ENCODE assay signal across 8 cellular contexts in the genomic region with DNA sequence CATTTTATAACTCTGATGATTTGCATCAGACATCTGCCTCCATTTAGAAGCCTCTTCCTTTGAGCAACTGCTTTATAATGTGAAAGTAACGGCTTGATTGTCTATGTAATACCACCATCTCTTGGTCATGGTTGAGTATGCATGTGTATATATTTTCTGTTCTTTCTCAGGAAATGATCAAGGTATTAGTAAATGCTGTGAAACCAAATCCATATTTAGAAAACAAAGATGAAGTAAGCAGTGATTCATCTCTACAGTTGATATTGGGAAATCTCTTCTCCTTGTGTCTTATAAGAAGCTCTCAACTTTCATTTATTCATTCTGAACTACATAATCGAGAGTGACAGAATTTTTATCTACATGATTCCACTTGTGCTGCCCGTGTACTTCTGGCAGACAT.
DNase-seq lines count a peak whose midpoint lies in the region; ATAC-seq and TF ChIP-seq lines count a peak whose summit lies in the region.

No MANE protein-coding gene starts in this region.

- 14% methylated on average over 3 of the region's 3 CpGs for WGBS in SK-N-SH (ENCODE audit: low lambda C conversion rate)

- CTCF ChIA-PET in Calu3 (lab: Charles Lee): interaction anchor here (0.6 to 2.4 kb wide), 2 partner anchors 36 to 246 kb away, joined by 3 to 37 read pairs; no protein-coding TSS in a partner anchor
- CTCF ChIA-PET in SK-N-SH (lab: Yijun Ruan, JAX): interaction anchor here (1.0 to 2.9 kb wide), 4 partner anchors 26 to 258 kb away, joined by 3 to 24 read pairs (median 4); no protein-coding TSS in a partner anchor

- H3K9me2 ChIP-seq in SK-N-SH: no peaks in the 10 kb centered on the region

- peaks cover 45% of the 10 kb centered on the region for H3F3A ChIP-seq in SK-N-SH (replicated peaks; ENCODE audit: insufficient read depth)

- intact Hi-C loops in Calu3 (cut with micrococcal nuclease; ENCODE audit: unreplicated experiment) (loop anchor here (1.0 to 5.0 kb wide), 4 partner anchors 49 to 245 kb away; no protein-coding TSS in a partner anchor), left ventricle myocardium superior (cut with micrococcal nuclease) (loop anchor here (5.0 kb wide), 1 partner anchor 245 kb away; no protein-coding TSS in a partner anchor), upper lobe of right lung (cut with DNase I) (no loop called here)

- no peaks in the 10 kb centered on the region for H3K36me3 ChIP-seq in SK-N-SH (replicated peaks in 1 of 2; ENCODE audit: control insufficient read depth in 1 of 2, insufficient read depth in 2 of 2, low read length in 1 of 2)
- no peaks in the 10 kb centered on the region for H3K36me3 ChIP-seq in upper lobe of right lung

- H3K27ac Mint-ChIP-seq in Calu3 (ENCODE audit: unreplicated experiment): no peak overlapping the region
- no peak overlapping the region for H3K27ac Mint-ChIP-seq in activated naive CD8-positive, alpha-beta T cell treated with anti-CD3 and anti-CD28 coated beads, Interleukin-2, amount 50 U/mL, for 24 hours

- TF ChIP-seq RAD21 in SK-N-SH (IDR thresholded peaks at IDR 0.05; ENCODE audit: low read length): peak; percentile 91

- peaks cover 13% of the 10 kb centered on the region for H3K4me1 Mint-ChIP-seq in Calu3 (ENCODE audit: low read depth, unreplicated experiment)
- H3K4me1 Mint-ChIP-seq in activated naive CD8-positive, alpha-beta T cell treated with anti-CD3 and anti-CD28 coated beads, Interleukin-2, amount 50 U/mL, for 24 hours: no peaks in the 10 kb centered on the region

- DNase-seq in Calu3: peak; percentile 7
- DNase-seq in SK-N-SH: peak; percentile 37
- no peak for DNase-seq in left ventricle myocardium superior
- no peak for DNase-seq in upper lobe of right lung
- DNase-seq in NK-92 treated with Interleukin-12 subunit alpha and Interleukin-12 subunit beta, amount 100 ng/mL, for 24 hours (lab: John Stamatoyannopoulos, UW): no peak
- DNase-seq in activated naive CD8-positive, alpha-beta T cell treated with anti-CD3 and anti-CD28 coated beads, Interleukin-2, amount 50 U/mL, for 24 hours: no peak

- BruUV-seq in Calu3 (replicated peaks; lab: Mats Ljungman, UMichigan): no TSS peak

- H3K4me3 Mint-ChIP-seq in Calu3 (ENCODE audit: low read depth, unreplicated experiment): no peak overlapping the region
- no peak overlapping the region for H3K4me3 Mint-ChIP-seq in activated naive CD8-positive, alpha-beta T cell treated with anti-CD3 and anti-CD28 coated beads, Interleukin-2, amount 50 U/mL, for 24 hours

- H3K4me1 ChIP-seq in SK-N-SH (ENCODE audit: control insufficient read depth in 1 of 2, insufficient read depth in 2 of 2, low read depth in 1 of 2, low read length in 1 of 2) (peaks cover 0 to 20% of the 10 kb centered on the region in 2 experiments; a peak in 3 of 4 replicates), upper lobe of right lung (no peaks in the 10 kb centered on the region)

- no peaks in the 10 kb centered on the region for H3K79me2 ChIP-seq in SK-N-SH (ENCODE audit: insufficient read depth)

- H3K9me3 ChIP-seq in SK-N-SH (no peaks in the 10 kb centered on the region), upper lobe of right lung (no peaks in the 10 kb centered on the region)

- H3K9ac ChIP-seq in SK-N-SH: no peak overlapping the region

- H3K4me2 ChIP-seq in SK-N-SH: no peak overlapping the region

- H3K9me3 Mint-ChIP-seq in Calu3 (ENCODE audit: low read depth, unreplicated experiment): no peaks in the 10 kb centered on the region
- H3K9me3 Mint-ChIP-seq in activated naive CD8-positive, alpha-beta T cell treated with anti-CD3 and anti-CD28 coated beads, Interleukin-2, amount 50 U/mL, for 24 hours: no peaks in the 10 kb centered on the region

- H3K27me3 ChIP-seq in SK-N-SH (ENCODE audit: insufficient read depth): no peaks in the 10 kb centered on the region
- H3K27me3 ChIP-seq in upper lobe of right lung: no peaks in the 10 kb centered on the region

- no peaks in the 10 kb centered on the region for H4K20me1 ChIP-seq in SK-N-SH (ENCODE audit: insufficient read depth)

- TF ChIP-seq EP300 in SK-N-SH (IDR thresholded peaks at IDR 0.05; ENCODE audit: borderline replicate concordance in 1 of 2, low read depth in 1 of 2, low read length in 1 of 2): peak in 1 of 2 experiments; percentile 83; a peak in 2 of 4 replicates

- no peak overlapping the region for H3K4me3 ChIP-seq in SK-N-SH (ENCODE audit: low read depth in 2 of 2, low read length in 1 of 2)
- H3K4me3 ChIP-seq in upper lobe of right lung: no peak overlapping the region

- H2AFZ ChIP-seq in SK-N-SH (ENCODE audit: low read depth): no peak overlapping the region

- TF ChIP-seq CTCF in Calu3 (IDR thresholded peaks at IDR 0.05; ENCODE audit: unreplicated experiment) (peak; percentile 39), SK-N-SH (IDR thresholded peaks at IDR 0.05) (peak; percentile 78), upper lobe of right lung (IDR thresholded peaks at IDR 0.05) (peak; percentile 59)

- ATAC-seq in GM19455 (IDR thresholded peaks at IDR 0.05; ENCODE audit: unreplicated experiment) (peak; percentile 80), HG03521 (IDR thresholded peaks at IDR 0.05; ENCODE audit: unreplicated experiment) (peak; percentile 68), left ventricle myocardium superior (peak; percentile 37), upper lobe of right lung (peak; percentile 77)
- no peak for ATAC-seq in activated naive CD8-positive, alpha-beta T cell treated with anti-CD3 and anti-CD28 coated beads, Interleukin-2, amount 50 U/mL, for 24 hours

- no peaks in the 10 kb centered on the region for H3K27me3 Mint-ChIP-seq in Calu3 (ENCODE audit: unreplicated experiment)
- H3K27me3 Mint-ChIP-seq in activated naive CD8-positive, alpha-beta T cell treated with anti-CD3 and anti-CD28 coated beads, Interleukin-2, amount 50 U/mL, for 24 hours: no peaks in the 10 kb centered on the region

- H3K27ac ChIP-seq in SK-N-SH (ENCODE audit: low read depth in 2 of 2, low read length in 1 of 2) (peak overlapping the region in 1 of 2 experiments; percentile 99; a peak in 3 of 4 replicates), upper lobe of right lung (no peak overlapping the region)

- POLR2A ChIA-PET in SK-N-SH (lab: Yijun Ruan, JAX): no interaction called here

- no peaks in the 10 kb centered on the region for H3K36me3 Mint-ChIP-seq in Calu3 (ENCODE audit: insufficient read depth, unreplicated experiment)
- H3K36me3 Mint-ChIP-seq in activated naive CD8-positive, alpha-beta T cell treated with anti-CD3 and anti-CD28 coated beads, Interleukin-2, amount 50 U/mL, for 24 hours (ENCODE audit: low read depth): no peaks in the 10 kb centered on the region

TF ChIP-seq in SK-N-SH, 30 proteins besides CTCF, POLR2A, EP300 and RAD21:
- TF ChIP-seq TCF12 (IDR thresholded peaks at IDR 0.05): peak; percentile 65; the same call in 1 of the 2 replicates
- peak; percentile 7; the same call in 1 of the 2 replicates for TF ChIP-seq NFIC (IDR thresholded peaks at IDR 0.05; ENCODE audit: borderline replicate concordance)
- TF ChIP-seq FOSL2 (IDR thresholded peaks at IDR 0.05; ENCODE audit: borderline replicate concordance, low read depth): peak; percentile 71; the same call in 1 of the 2 replicates
- TF ChIP-seq JUND (IDR thresholded peaks at IDR 0.05): peak; percentile 67
- TF ChIP-seq RXRA (IDR thresholded peaks at IDR 0.05; ENCODE audit: borderline replicate concordance, low read depth): peak; percentile 66; the same call in 1 of the 2 replicates
- TF ChIP-seq MEF2A (IDR thresholded peaks at IDR 0.05; ENCODE audit: borderline replicate concordance, low read depth): peak; percentile 65; the same call in 1 of the 2 replicates
- peak; percentile 84 for TF ChIP-seq SMC3 (IDR thresholded peaks at IDR 0.05; ENCODE audit: low read depth, low read length)
- TF ChIP-seq CHD2 (IDR thresholded peaks at IDR 0.05; ENCODE audit: low read length, partially characterized antibody): no peak
- TF ChIP-seq FOXJ3 (CRISPR knock-in tag; IDR thresholded peaks at IDR 0.05): no peak
- TF ChIP-seq, protein P1, sequence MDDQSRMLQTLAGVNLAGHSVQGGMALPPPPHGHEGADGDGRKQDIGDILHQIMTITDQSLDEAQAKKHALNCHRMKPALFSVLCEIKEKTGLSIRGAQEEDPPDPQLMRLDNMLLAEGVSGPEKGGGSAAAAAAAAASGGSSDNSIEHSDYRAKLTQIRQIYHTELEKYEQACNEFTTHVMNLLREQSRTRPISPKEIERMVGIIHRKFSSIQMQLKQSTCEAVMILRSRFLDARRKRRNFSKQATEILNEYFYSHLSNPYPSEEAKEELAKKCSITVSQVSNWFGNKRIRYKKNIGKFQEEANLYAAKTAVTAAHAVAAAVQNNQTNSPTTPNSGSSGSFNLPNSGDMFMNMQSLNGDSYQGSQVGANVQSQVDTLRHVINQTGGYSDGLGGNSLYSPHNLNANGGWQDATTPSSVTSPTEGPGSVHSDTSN (IDR thresholded peaks at IDR 0.05): peak; percentile 89
- no peak for TF ChIP-seq RFX5 (IDR thresholded peaks at IDR 0.05; ENCODE audit: low read length)

Comparison
In these comparisons a context has a peak if more than half of its experiments do, and no peak if none do; other contexts are left out.
1. DNase-seq: peak in Calu3 (single experiment) and SK-N-SH (single experiment); none in left ventricle myocardium superior (single experiment), upper lobe of right lung (single experiment), NK-92 treated with Interleukin-12 subunit alpha and Interleukin-12 subunit beta, amount 100 ng/mL, for 24 hours (single experiment) and activated naive CD8-positive, alpha-beta T cell treated with anti-CD3 and anti-CD28 coated beads, Interleukin-2, amount 50 U/mL, for 24 hours (single experiment).
2. Peak in every context shown above with its lines, with median percentiles within 50 percentile points of each other: CTCF ChIP-seq.